ENCODE assay signal across 24 cellular contexts in the genomic region with DNA sequence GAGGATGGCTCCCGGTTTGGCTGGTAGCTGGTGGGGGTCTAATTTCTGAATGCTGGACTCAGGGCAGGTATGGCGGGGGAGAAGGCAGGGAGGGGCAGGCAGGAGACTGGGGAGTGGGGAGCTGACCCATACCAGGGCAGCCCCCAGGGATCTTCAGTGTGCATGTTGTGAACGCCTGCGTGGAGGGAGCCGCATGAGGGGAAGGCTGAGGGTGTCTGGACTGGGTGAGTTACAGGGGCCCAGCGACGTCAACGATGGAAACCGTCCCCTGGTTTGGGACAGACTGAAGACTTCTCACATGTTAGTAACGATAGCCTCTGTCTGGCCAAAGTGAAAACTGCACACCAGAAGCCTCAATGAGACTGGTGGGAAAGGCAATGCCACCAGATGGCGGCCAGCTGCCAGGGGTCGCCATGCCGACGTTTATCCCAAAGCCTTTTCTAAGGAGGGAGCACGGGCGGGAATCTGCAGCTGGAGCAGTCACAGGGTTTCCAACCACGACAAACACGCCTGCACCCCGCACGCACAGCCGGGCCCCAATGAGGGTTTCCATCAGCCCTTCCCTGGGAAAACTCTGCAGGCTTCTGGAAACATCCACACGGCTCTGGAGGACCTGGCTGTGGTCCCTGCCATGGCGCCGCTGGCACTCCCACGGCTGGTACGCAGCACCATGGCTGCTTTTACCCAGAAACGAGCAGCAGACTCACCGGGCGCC. TPM values are rescaled to one million over a fixed set of nuclear protein-coding genes. Genes with fewer than 3 reads are reported as not detected.
A peak's percentile ranks its signal among the peaks of the same experiment; 100 is the strongest.
DNase-seq lines count a peak whose midpoint lies in the region; ATAC-seq, FAIRE-seq and TF ChIP-seq lines count a peak whose summit lies in the region.
"Had no signal": no experiment of that assay in that cellular context is flagged by ENCODE, and none has a peak within 500 bp of the region (broad histone marks: within the 10 kb centered on the region; RNA-seq: fewer than 3 reads in every experiment).

No MANE protein-coding gene starts in this region.

- H3K4me3 ChIP-seq in HepG2 (replicated peaks in 1 of 3; ENCODE audit: insufficient read depth in 1 of 3, low read depth in 2 of 3, low read length in 3 of 3) (no peak overlapping the region), right lobe of liver (no peak overlapping the region), WERI-Rb-1 (ENCODE audit: low read depth, low read length) (no peak overlapping the region), kidney (ENCODE audit: low read length in 2 of 2) (no peak overlapping the region)
- H3K4me3 ChIP-seq: GM23338, Peyer's patch, sigmoid colon, suprapubic skin had no signal

- WGBS in HepG2 (ENCODE audit: low lambda C conversion rate): 96% methylated on average over 28 of the region's 29 CpGs
- WGBS in right lobe of liver (ENCODE audit: insufficient coverage, low coverage, low lambda C conversion rate, missing lambda C conversion rate): 98% methylated on average over 6 of the region's 29 CpGs

- TF ChIP-seq POLR2A in HepG2 (IDR thresholded peaks at IDR 0.05; ENCODE audit: insufficient read depth in 1 of 2, low read depth in 2 of 2, low read length in 2 of 2) (no peak), right lobe of liver (IDR thresholded peaks at IDR 0.05) (no peak)

- H3K9me3 ChIP-seq in HepG2 (ENCODE audit: low read length): no peaks in the 10 kb centered on the region
- no peaks in the 10 kb centered on the region for H3K9me3 ChIP-seq in right lobe of liver
- H3K9me3 ChIP-seq in WERI-Rb-1 (ENCODE audit: severe bottlenecking): no peaks in the 10 kb centered on the region
- H3K9me3 ChIP-seq in kidney (ENCODE audit: control insufficient read depth in 1 of 2, low read length in 2 of 2): no peaks in the 10 kb centered on the region
- H3K9me3 ChIP-seq: Peyer's patch, sigmoid colon, suprapubic skin had no signal

- H3K36me3 ChIP-seq in HepG2 (replicated peaks in 1 of 2; ENCODE audit: control insufficient read depth in 1 of 2, insufficient read depth in 2 of 2, low read length in 2 of 2): peaks cover 24 to 72% of the 10 kb centered on the region in 2 experiments
- peaks cover 0 to 60% (median 16%) of the 10 kb centered on the region in 4 donors for H3K36me3 ChIP-seq in right lobe of liver
- peaks cover 88% of the 10 kb centered on the region for H3K36me3 ChIP-seq in WERI-Rb-1
- H3K36me3 ChIP-seq in kidney (ENCODE audit: control insufficient read depth in 1 of 2, insufficient read depth in 2 of 2, low read length in 2 of 2): peaks cover 15 to 44% of the 10 kb centered on the region in 2 donors

- CTCF ChIA-PET in HepG2 (lab: Yijun Ruan, JAX; ENCODE audit: low intra/inter-chr PET ratio, low total read pairs): no interaction called here

- no TSS peak for BruUV-seq in HepG2 (replicated peaks; lab: Mats Ljungman, UMichigan)

- no peak for TF ChIP-seq EP300 in HepG2 (IDR thresholded peaks at IDR 0.05; ENCODE audit: low read depth in 2 of 2, low read length in 2 of 2)
- TF ChIP-seq EP300 in HepG2 (CRISPR knock-in tag; IDR thresholded peaks at IDR 0.05; ENCODE audit: borderline replicate concordance): no peak

- POLR2A ChIA-PET in HepG2 (lab: Yijun Ruan, JAX): no interaction called here

- no peak for FAIRE-seq in HepG2 (lab: Jason Lieb, UNC)
- FAIRE-seq in kidney (lab: Jason Lieb, UNC): no peak

- no peak overlapping the region for H3K4me2 ChIP-seq in HepG2 (ENCODE audit: low read depth, low read length)
- H3K4me2 ChIP-seq: GM23338 had no signal

- no peak overlapping the region for H2AFZ ChIP-seq in HepG2 (ENCODE audit: low read length)
- H2AFZ ChIP-seq: GM23338 had no signal

- H3K9ac ChIP-seq in HepG2 (ENCODE audit: insufficient read depth, low read depth, low read length) (no peak overlapping the region), kidney (ENCODE audit: low read length in 2 of 2) (no peak overlapping the region)

- TF ChIP-seq CTCF in HepG2 (CRISPR knock-in tag; IDR thresholded peaks at IDR 0.05) (no peak), right lobe of liver (IDR thresholded peaks at IDR 0.05) (no peak), WERI-Rb-1 (IDR thresholded peaks at IDR 0.05; ENCODE audit: low read depth, low read length) (no peak), kidney (IDR thresholded peaks at IDR 0.05; ENCODE audit: borderline replicate concordance, extremely low read depth, insufficient read depth) (no peak)

- H3K27me3 ChIP-seq in HepG2 (ENCODE audit: control insufficient read depth in 1 of 2, insufficient read depth in 2 of 2, low read length in 2 of 2): no peaks in the 10 kb centered on the region
- H3K27me3 ChIP-seq in right lobe of liver: no peaks in the 10 kb centered on the region
- no peaks in the 10 kb centered on the region for H3K27me3 ChIP-seq in WERI-Rb-1 (ENCODE audit: insufficient read depth, low read depth, severe bottlenecking)
- H3K27me3 ChIP-seq: Peyer's patch, sigmoid colon, suprapubic skin had no signal

- H3K4me1 ChIP-seq in HepG2 (ENCODE audit: insufficient read depth, low read length): no peaks in the 10 kb centered on the region
- no peaks in the 10 kb centered on the region for H3K4me1 ChIP-seq in right lobe of liver
- H3K4me1 ChIP-seq in kidney (ENCODE audit: control insufficient read depth in 1 of 2, insufficient read depth in 1 of 2, low read depth in 1 of 2, low read length in 2 of 2): no peaks in the 10 kb centered on the region
- H3K4me1 ChIP-seq: Peyer's patch, sigmoid colon, suprapubic skin had no signal

- no peaks in the 10 kb centered on the region for H4K20me1 ChIP-seq in HepG2 (ENCODE audit: insufficient read depth, low read length)

- TF ChIP-seq RAD21 in HepG2 (CRISPR knock-in tag; IDR thresholded peaks at IDR 0.05): no peak

- intact Hi-C loops in HepG2 (cut with micrococcal nuclease; ENCODE audit: unreplicated experiment): no loop called here
- intact Hi-C loops in right lobe of liver (cut with DNase I): no loop called here
- intact Hi-C loops in kidney (cut with DNase I): no loop called here

- H3K79me2 ChIP-seq in HepG2 (ENCODE audit: insufficient read depth, low read length): no peaks in the 10 kb centered on the region

- DNase-seq in HepG2 (ENCODE audit: low spot score) (no peak), right lobe of liver (no peak), WERI-Rb-1 (peak; percentile 21), kidney (peak; percentile 68), AML-193 (lab: John Stamatoyannopoulos, UW) (no peak)
- no peak for DNase-seq in stimulated activated CD4-positive, alpha-beta T cell treated with anti-CD3 and anti-CD28 coated beads, Interleukin-2, amount 100 ng/mL, for 24 hours
- DNase-seq: activated CD4-positive, alpha-beta T cell treated with anti-CD3 and anti-CD28 coated beads, Interleukin-2, amount 10 ng/mL, durations not matched to agents 24 days and 14 days; Calu3; caudate nucleus; effector memory CD8-positive, alpha-beta T cell; GDM1; hypothalamus; kidney glomerular epithelial cell; NCI-H2171; nucleus accumbens; Peyer's patch; sigmoid colon; stimulated activated CD4-positive, alpha-beta T cell treated with anti-CD3 and anti-CD28 coated beads, Interleukin-4, amount 100 ng/mL, for 4 hours; stimulated activated CD8-positive, alpha-beta memory T cell treated with anti-CD3 and anti-CD28 coated beads, Interleukin-4, amount 100 ng/mL, for 48 hours had no signal

- no peak overlapping the region for H3K27ac ChIP-seq in HepG2 (ENCODE audit: extremely low read length, insufficient read depth, low read length)
- no peak overlapping the region for H3K27ac ChIP-seq in right lobe of liver
- H3K27ac ChIP-seq in WERI-Rb-1: peak overlapping the region; percentile 12; the same call in 1 of the 2 replicates
- no peak overlapping the region for H3K27ac ChIP-seq in kidney (ENCODE audit: low read depth in 2 of 2, low read length in 2 of 2)
- H3K27ac ChIP-seq: HL-60, Peyer's patch, sigmoid colon, suprapubic skin had no signal

- in situ Hi-C loops in HepG2 (cut with HindIII; ENCODE audit: extremely low pct_ligation_motif_present, low pct_unique_long_range_greater_than_20kb): no loop called here

- ATAC-seq in HepG2 (no peak; the same call in 2 of the 3 replicates), right lobe of liver (no peak), HG03460 (IDR thresholded peaks at IDR 0.05; ENCODE audit: unreplicated experiment) (no peak), GM19463 (IDR thresholded peaks at IDR 0.05; ENCODE audit: unreplicated experiment) (no peak)
- ATAC-seq: effector memory CD8-positive, alpha-beta T cell; GM23338 had no signal

RNA-seq across cellular contexts. Expression of gene PGAM5, which starts 14.0 kb away (rescaled TPM):
- total RNA-seq in HepG2 (2016; rRNA removed; fragmentation: Illumina TruSeq; extraction: Trizol) (77.1 and 77.9 TPM in 2 replicates), right lobe of liver (10 to 100 TPM; 22.7 to 50.7 (median 27.6) TPM), kidney (33.5 TPM)
- total RNA-seq in HepG2 (2016; cell fraction: cytosol; rRNA removed; fragmentation: Illumina TruSeq; extraction: Trizol; ENCODE audit: low read depth): 37.0 and 40.3 TPM in 2 replicates
- total RNA-seq in HepG2 (2016; cell fraction: insoluble cytoplasmic fraction; rRNA removed; fragmentation: Illumina TruSeq; extraction: Trizol): 75.8 and 78.5 TPM in 2 replicates
- total RNA-seq in HepG2 (2016; cell fraction: membrane; rRNA removed; fragmentation: Illumina TruSeq; extraction: Trizol): 82.5 and 88.7 TPM in 2 replicates
- 27.7 and 31.2 TPM in 2 replicates for total RNA-seq in HepG2 (2016; cell fraction: nucleus; rRNA removed; fragmentation: Illumina TruSeq; extraction: Trizol)
- polyA plus RNA-seq in HepG2 (2011; rRNA removed) (18.0 and 23.8 TPM in 2 replicates), kidney (ENCODE audit: insufficient read depth, low read depth, low replicate concordance) (19.4 TPM)
- 15.3 and 23.5 TPM in 2 replicates for polyA plus RNA-seq in HepG2 (2011; cell fraction: cytosol; rRNA removed)
- polyA plus RNA-seq in HepG2 (2011; cell fraction: nucleus; rRNA removed): 14.4 and 15.9 TPM in 2 replicates
- polyA plus RNA-seq in HepG2 (2012): 14.5 and 23.5 TPM in 2 replicates
- 28.3 and 31.0 TPM in 2 replicates for polyA plus RNA-seq in HepG2 (2016; cell fraction: cytosol; fragmentation: Illumina TruSeq; extraction: Trizol; ENCODE audit: low read depth)
- 59.5 and 70.5 TPM in 2 replicates for polyA plus RNA-seq in HepG2 (2016; cell fraction: insoluble cytoplasmic fraction; fragmentation: Illumina TruSeq; extraction: Trizol; ENCODE audit: low read depth)
- polyA plus RNA-seq in HepG2 (2016; cell fraction: membrane; fragmentation: Illumina TruSeq; extraction: Trizol; ENCODE audit: low read depth): 47.3 and 51.7 TPM in 2 replicates
- 43.9 and 45.1 TPM in 2 replicates for polyA plus RNA-seq in HepG2 (2016; cell fraction: nucleus; fragmentation: Illumina TruSeq; extraction: Trizol; ENCODE audit: insufficient read depth, low read depth)
- 89.6 and 210 TPM in 2 replicates for polyA minus RNA-seq in HepG2 (2011; rRNA and poly(A)+ RNA removed; ENCODE audit: low replicate concordance)
- polyA minus RNA-seq in HepG2 (2011; cell fraction: cytosol; rRNA and poly(A)+ RNA removed): 28.3 and 32.7 TPM in 2 replicates
- polyA minus RNA-seq in HepG2 (2011; cell fraction: nucleus; rRNA and poly(A)+ RNA removed): 9.9 and 10.2 TPM in 2 replicates

RNA-seq across cellular contexts. Expression of gene ANKLE2, which starts 37.0 kb away (rescaled TPM):
- 16.2 and 35.3 TPM in 2 replicates for total RNA-seq in HepG2 (2016; rRNA removed; fragmentation: Illumina TruSeq; extraction: Trizol)
- 20.1 and 20.5 TPM in 2 replicates for total RNA-seq in HepG2 (2016; cell fraction: cytosol; rRNA removed; fragmentation: Illumina TruSeq; extraction: Trizol; ENCODE audit: low read depth)
- 14.0 and 36.7 TPM in 2 replicates for total RNA-seq in HepG2 (2016; cell fraction: insoluble cytoplasmic fraction; rRNA removed; fragmentation: Illumina TruSeq; extraction: Trizol)
- 16.8 and 21.8 TPM in 2 replicates for total RNA-seq in HepG2 (2016; cell fraction: membrane; rRNA removed; fragmentation: Illumina TruSeq; extraction: Trizol)
- total RNA-seq in HepG2 (2016; cell fraction: nucleus; rRNA removed; fragmentation: Illumina TruSeq; extraction: Trizol): 62.3 and 64.4 TPM in 2 replicates
- 37.1 and 51.2 TPM in 2 replicates for polyA plus RNA-seq in HepG2 (2011; rRNA removed)
- 23.3 and 24.4 TPM in 2 replicates for polyA plus RNA-seq in HepG2 (2011; cell fraction: cytosol; rRNA removed)
- polyA plus RNA-seq in HepG2 (2011; cell fraction: nucleus; rRNA removed): 163 and 166 TPM in 2 replicates
- polyA plus RNA-seq in HepG2 (2012): 30.1 and 31.6 TPM in 2 replicates
- polyA plus RNA-seq in HepG2 (2016; cell fraction: cytosol; fragmentation: Illumina TruSeq; extraction: Trizol; ENCODE audit: low read depth): 3.0 and 3.4 TPM in 2 replicates
- polyA plus RNA-seq in HepG2 (2016; cell fraction: insoluble cytoplasmic fraction; fragmentation: Illumina TruSeq; extraction: Trizol; ENCODE audit: low read depth): 12.3 and 14.0 TPM in 2 replicates
- 7.1 and 7.4 TPM in 2 replicates for polyA plus RNA-seq in HepG2 (2016; cell fraction: membrane; fragmentation: Illumina TruSeq; extraction: Trizol; ENCODE audit: low read depth)
- 129 and 136 TPM in 2 replicates for polyA plus RNA-seq in HepG2 (2016; cell fraction: nucleus; fragmentation: Illumina TruSeq; extraction: Trizol; ENCODE audit: insufficient read depth, low read depth)
- 183 and 431 TPM in 2 replicates for polyA minus RNA-seq in HepG2 (2011; rRNA and poly(A)+ RNA removed; ENCODE audit: low replicate concordance)
- polyA minus RNA-seq in HepG2 (2011; cell fraction: cytosol; rRNA and poly(A)+ RNA removed): 26.3 and 37.6 TPM in 2 replicates
- polyA minus RNA-seq in HepG2 (2011; cell fraction: nucleus; rRNA and poly(A)+ RNA removed): 111 and 121 TPM in 2 replicates
- total RNA-seq in right lobe of liver: 10 to 100 TPM; 13.9 to 25.1 (median 15.7) TPM
- total RNA-seq in kidney: 57.3 TPM
- 14.6 TPM for polyA plus RNA-seq in kidney (ENCODE audit: insufficient read depth, low read depth, low replicate concordance)

RNA-seq across cellular contexts. Expression of gene PXMP2, which starts 37.3 kb away (rescaled TPM):
- 38.3 and 42.9 TPM in 2 replicates for total RNA-seq in HepG2 (2016; rRNA removed; fragmentation: Illumina TruSeq; extraction: Trizol)
- 129 and 144 TPM in 2 replicates for total RNA-seq in HepG2 (2016; cell fraction: cytosol; rRNA removed; fragmentation: Illumina TruSeq; extraction: Trizol; ENCODE audit: low read depth)
- 34.3 and 45.4 TPM in 2 replicates for total RNA-seq in HepG2 (2016; cell fraction: insoluble cytoplasmic fraction; rRNA removed; fragmentation: Illumina TruSeq; extraction: Trizol)
- total RNA-seq in HepG2 (2016; cell fraction: membrane; rRNA removed; fragmentation: Illumina TruSeq; extraction: Trizol): 94.5 and 107 TPM in 2 replicates
- total RNA-seq in HepG2 (2016; cell fraction: nucleus; rRNA removed; fragmentation: Illumina TruSeq; extraction: Trizol): 16.5 and 17.4 TPM in 2 replicates
- polyA plus RNA-seq in HepG2 (2011; rRNA removed): 24.4 and 25.5 TPM in 2 replicates
- 21.8 and 27.1 TPM in 2 replicates for polyA plus RNA-seq in HepG2 (2011; cell fraction: cytosol; rRNA removed)
- 11.1 and 15.6 TPM in 2 replicates for polyA plus RNA-seq in HepG2 (2011; cell fraction: nucleus; rRNA removed)
- polyA plus RNA-seq in HepG2 (2012): 14.0 and 18.0 TPM in 2 replicates
- 136 and 147 TPM in 2 replicates for polyA plus RNA-seq in HepG2 (2016; cell fraction: cytosol; fragmentation: Illumina TruSeq; extraction: Trizol; ENCODE audit: low read depth)
- polyA plus RNA-seq in HepG2 (2016; cell fraction: insoluble cytoplasmic fraction; fragmentation: Illumina TruSeq; extraction: Trizol; ENCODE audit: low read depth): 33.1 and 37.0 TPM in 2 replicates
- 87.1 and 93.3 TPM in 2 replicates for polyA plus RNA-seq in HepG2 (2016; cell fraction: membrane; fragmentation: Illumina TruSeq; extraction: Trizol; ENCODE audit: low read depth)
- 39.4 and 39.9 TPM in 2 replicates for polyA plus RNA-seq in HepG2 (2016; cell fraction: nucleus; fragmentation: Illumina TruSeq; extraction: Trizol; ENCODE audit: insufficient read depth, low read depth)
- 14.3 and 48.1 TPM in 2 replicates for polyA minus RNA-seq in HepG2 (2011; rRNA and poly(A)+ RNA removed; ENCODE audit: low replicate concordance)
- 4.0 and 7.8 TPM in 2 replicates for polyA minus RNA-seq in HepG2 (2011; cell fraction: cytosol; rRNA and poly(A)+ RNA removed)
- 7.0 and 7.9 TPM in 2 replicates for polyA minus RNA-seq in HepG2 (2011; cell fraction: nucleus; rRNA and poly(A)+ RNA removed)
- total RNA-seq in right lobe of liver: 100 to 1,000 TPM in 5 of 6 experiments, 10 to 100 TPM in 1; 91.5 to 216 (median 162) TPM
- 23.4 TPM for total RNA-seq in kidney
- polyA plus RNA-seq in kidney (ENCODE audit: insufficient read depth, low read depth, low replicate concordance): 90.9 TPM

RNA-seq across cellular contexts. Expression of gene POLE, which starts 37.5 kb away (rescaled TPM):
- 25.7 and 52.2 TPM in 2 replicates for total RNA-seq in HepG2 (2016; rRNA removed; fragmentation: Illumina TruSeq; extraction: Trizol)
- total RNA-seq in HepG2 (2016; cell fraction: cytosol; rRNA removed; fragmentation: Illumina TruSeq; extraction: Trizol; ENCODE audit: low read depth): 59.1 and 64.2 TPM in 2 replicates
- total RNA-seq in HepG2 (2016; cell fraction: insoluble cytoplasmic fraction; rRNA removed; fragmentation: Illumina TruSeq; extraction: Trizol): 20.9 and 52.7 TPM in 2 replicates
- total RNA-seq in HepG2 (2016; cell fraction: membrane; rRNA removed; fragmentation: Illumina TruSeq; extraction: Trizol): 57.6 and 66.6 TPM in 2 replicates
- total RNA-seq in HepG2 (2016; cell fraction: nucleus; rRNA removed; fragmentation: Illumina TruSeq; extraction: Trizol): 72.5 and 80.9 TPM in 2 replicates
- 23.2 and 25.3 TPM in 2 replicates for polyA plus RNA-seq in HepG2 (2011; rRNA removed)
- polyA plus RNA-seq in HepG2 (2011; cell fraction: cytosol; rRNA removed): 4.8 and 9.4 TPM in 2 replicates
- 134 and 225 TPM in 2 replicates for polyA plus RNA-seq in HepG2 (2011; cell fraction: nucleus; rRNA removed)
- polyA plus RNA-seq in HepG2 (2012): 14.9 and 21.3 TPM in 2 replicates
- 4.1 and 5.2 TPM in 2 replicates for polyA plus RNA-seq in HepG2 (2016; cell fraction: cytosol; fragmentation: Illumina TruSeq; extraction: Trizol; ENCODE audit: low read depth)
- polyA plus RNA-seq in HepG2 (2016; cell fraction: insoluble cytoplasmic fraction; fragmentation: Illumina TruSeq; extraction: Trizol; ENCODE audit: low read depth): 21.3 and 29.5 TPM in 2 replicates
- 11.4 and 13.7 TPM in 2 replicates for polyA plus RNA-seq in HepG2 (2016; cell fraction: membrane; fragmentation: Illumina TruSeq; extraction: Trizol; ENCODE audit: low read depth)
- polyA plus RNA-seq in HepG2 (2016; cell fraction: nucleus; fragmentation: Illumina TruSeq; extraction: Trizol; ENCODE audit: insufficient read depth, low read depth): 185 and 194 TPM in 2 replicates
- polyA minus RNA-seq in HepG2 (2011; rRNA and poly(A)+ RNA removed; ENCODE audit: low replicate concordance): 104 and 245 TPM in 2 replicates
- polyA minus RNA-seq in HepG2 (2011; cell fraction: cytosol; rRNA and poly(A)+ RNA removed): 12.9 and 22.7 TPM in 2 replicates
- polyA minus RNA-seq in HepG2 (2011; cell fraction: nucleus; rRNA and poly(A)+ RNA removed): 79.4 and 111 TPM in 2 replicates
- total RNA-seq in right lobe of liver: 10 to 100 TPM; 13.6 to 34.0 (median 22.7) TPM
- 23.0 TPM for total RNA-seq in kidney
- polyA plus RNA-seq in kidney (ENCODE audit: insufficient read depth, low read depth, low replicate concordance): 5.3 TPM

Comparison
In these comparisons a context has a peak if more than half of its experiments do, and no peak if none do; other contexts are left out.
1. DNase-seq: peak in WERI-Rb-1 (single experiment) and kidney (single experiment); none in HepG2 (single experiment), right lobe of liver (0 of 3), AML-193 (0 of 2) and stimulated activated CD4-positive, alpha-beta T cell treated with anti-CD3 and anti-CD28 coated beads, Interleukin-2, amount 100 ng/mL, for 24 hours (0 of 2).